23 cellular contexts compared by ENCODE assay signal in genomic region chr12:58034712-58035111, GRCh38.
DNase-seq lines count a peak whose midpoint lies in the region; FAIRE-seq and TF ChIP-seq lines count a peak whose summit lies in the region.
"Had no signal": no experiment of that assay in that cellular context is flagged by ENCODE, and none has a peak within 500 bp of the region (broad histone marks: within the 10 kb centered on the region; RNA-seq: fewer than 3 reads in every experiment).

No MANE protein-coding gene starts in this region.

- H3K4me3 ChIP-seq in PC-9 (peak overlapping the region; percentile 3; the same call in 1 of the 2 replicates), bronchial epithelial cell (ENCODE audit: low read depth, low read length) (no peak overlapping the region), esophagus squamous epithelium (no peak overlapping the region), subcutaneous abdominal adipose tissue (ENCODE audit: low read depth in 1 of 5, low read length in 5 of 5) (peak overlapping the region in 2 of 5 donors; percentile 24 to 32), testis (no peak overlapping the region), foreskin fibroblast (ENCODE audit: low read depth in 1 of 2, low read length in 2 of 2) (no peak overlapping the region)
- H3K4me3 ChIP-seq: GM12878, K562, Peyer's patch had no signal

- no peaks in the 10 kb centered on the region for H3K79me2 ChIP-seq in PC-9 (ENCODE audit: low read depth)

- H3K27me3 ChIP-seq in PC-9 (ENCODE audit: insufficient read depth, low read depth) (no peaks in the 10 kb centered on the region), bronchial epithelial cell (ENCODE audit: control insufficient read depth, insufficient read depth, low read length) (no peaks in the 10 kb centered on the region), esophagus squamous epithelium (no peaks in the 10 kb centered on the region), subcutaneous abdominal adipose tissue (ENCODE audit: control insufficient read depth in 5 of 5, insufficient read depth in 4 of 5, low read length in 5 of 5) (no peaks in the 10 kb centered on the region), testis (no peaks in the 10 kb centered on the region)
- H3K27me3 ChIP-seq: Peyer's patch had no signal

- WGBS in esophagus squamous epithelium, 2 donors = 11% methylated on average over 1 of the region's 1 CpG
- 8 to 38% methylated on average over 1 of the region's 1 CpG for WGBS in testis, 2 donors

- H3F3A ChIP-seq in PC-9 (ENCODE audit: insufficient read depth, low read depth) = peaks cover 17% of the 10 kb centered on the region; the same call in 1 of the 2 replicates

- H2AFZ ChIP-seq in PC-9 = peak overlapping the region; percentile 71

- POLR2A ChIA-PET in PC-9 (lab: Charles Lee; ENCODE audit: unreplicated experiment) = interaction anchor here (0.5 to 0.6 kb wide), 2 partner anchors 52 to 57 kb away, joined by 3 to 5 read pairs; no protein-coding TSS in a partner anchor

- H3K9me2 ChIP-seq in PC-9 (ENCODE audit: insufficient read depth) = no peaks in the 10 kb centered on the region
- H3K9me2 ChIP-seq: SK-N-SH had no signal

- H3K27ac ChIP-seq in PC-9 (peak overlapping the region; percentile 84), esophagus squamous epithelium (peak overlapping the region; percentile 72 to 88 (median 79)), subcutaneous abdominal adipose tissue (ENCODE audit: low read depth, low read length) (peak overlapping the region; percentile 15), testis (no peak overlapping the region)
- H3K27ac ChIP-seq: Peyer's patch had no signal

- no peak for FAIRE-seq in bronchial epithelial cell (lab: Jason Lieb, UNC)
- FAIRE-seq: GM12878, HepG2, K562 had no signal

- peak overlapping the region; percentile 81 for H3K4me2 ChIP-seq in PC-9
- H3K4me2 ChIP-seq: SK-N-SH had no signal

- H3K36me3 ChIP-seq in PC-9 (ENCODE audit: low read depth) (no peaks in the 10 kb centered on the region), bronchial epithelial cell (ENCODE audit: control insufficient read depth, insufficient read depth, low read length) (no peaks in the 10 kb centered on the region), esophagus squamous epithelium (no peaks in the 10 kb centered on the region), subcutaneous abdominal adipose tissue (ENCODE audit: control insufficient read depth in 5 of 5, insufficient read depth in 5 of 5, low read length in 5 of 5) (no peaks in the 10 kb centered on the region), testis (ENCODE audit: low read depth, missing control alignments) (no peaks in the 10 kb centered on the region)
- H3K36me3 ChIP-seq: Peyer's patch had no signal

- TF ChIP-seq CTCF in PC-9 (conservative IDR thresholded peaks at IDR 0.05) = no peak
- TF ChIP-seq CTCF in bronchial epithelial cell (IDR thresholded peaks at IDR 0.05; ENCODE audit: insufficient read depth, low read length, severe bottlenecking) = no peak
- TF ChIP-seq CTCF in esophagus squamous epithelium (IDR thresholded peaks at IDR 0.05) = no peak
- no peak for TF ChIP-seq CTCF in testis (IDR thresholded peaks at IDR 0.05)
- TF ChIP-seq CTCF in foreskin fibroblast (IDR thresholded peaks at IDR 0.05; ENCODE audit: low read depth, low read length) = no peak

- DNase-seq in PC-9 (peak; percentile 27 to 71), bronchial epithelial cell (ENCODE audit: low read depth) (peak; percentile 33), esophagus squamous epithelium (lab: John Stamatoyannopoulos, UW) (no peak), pons (ENCODE audit: low spot score) (no peak), COLO829 (ENCODE audit: low spot score) (no peak), testis (no peak), foreskin fibroblast (no peak)
- DNase-seq: Caco-2; CD4-positive, alpha-beta T cell; DND-41; H9; HFFc6; NCI-H1092 treated with DMSO at 0.1 percent for 48 hours; NCI-H1436 treated with DMSO at 0.1 percent for 48 hours; NCI-H2029; NCI-H510A treated with DMSO at 0.1 percent for 48 hours; NCI-H748 treated with DMSO at 0.1 percent for 48 hours; Peyer's patch; SK-N-SH had no signal

- no peak for TF ChIP-seq POLR2A in esophagus squamous epithelium (IDR thresholded peaks at IDR 0.05)
- no peak for TF ChIP-seq POLR2A in testis (IDR thresholded peaks at IDR 0.05)

- H3K9me3 ChIP-seq in PC-9 (ENCODE audit: insufficient read depth, low read depth) (peaks cover 23% of the 10 kb centered on the region; the same call in 1 of the 2 replicates), esophagus squamous epithelium (peaks cover 0 to 36% (median 27%) of the 10 kb centered on the region in 3 donors), subcutaneous abdominal adipose tissue (ENCODE audit: control insufficient read depth in 5 of 5, low read length in 5 of 5) (peaks cover 6 to 30% (median 22%) of the 10 kb centered on the region in 5 donors), testis (no peaks in the 10 kb centered on the region)
- H3K9me3 ChIP-seq: Peyer's patch, SK-N-SH had no signal

- CTCF ChIA-PET in PC-9 (lab: Charles Lee) = interaction anchor here (0.9 kb wide), 1 partner anchor 11 kb away, joined by 3 read pairs; no protein-coding TSS in a partner anchor

- intact Hi-C loops in PC-9 (cut with micrococcal nuclease; ENCODE audit: unreplicated experiment) = no loop called here
- intact Hi-C loops in esophagus squamous epithelium (cut with DNase I) = no loop called here
- intact Hi-C loops in testis (cut with DNase I; ENCODE audit: low total_unique reads) = no loop called here

- no peak overlapping the region for H3K9ac ChIP-seq in subcutaneous abdominal adipose tissue (ENCODE audit: low read length in 5 of 5)
- H3K9ac ChIP-seq: SK-N-SH had no signal

- no TSS peak for BruUV-seq in PC-9 (replicated peaks; lab: Mats Ljungman, UMichigan)

- no peaks in the 10 kb centered on the region for H4K20me1 ChIP-seq in PC-9 (ENCODE audit: insufficient read depth)

- H3K4me1 ChIP-seq in PC-9 (replicated peaks; ENCODE audit: insufficient read depth) (peaks cover 24% of the 10 kb centered on the region), esophagus squamous epithelium (peaks cover 12 to 53% (median 15%) of the 10 kb centered on the region in 3 donors), subcutaneous abdominal adipose tissue (ENCODE audit: control insufficient read depth in 5 of 5, insufficient read depth in 5 of 5, low read length in 5 of 5) (peaks cover 0 to 17% (median 17%) of the 10 kb centered on the region in 5 donors), testis (no peaks in the 10 kb centered on the region)
- H3K4me1 ChIP-seq: Caco-2, Peyer's patch had no signal

Comparison
In these comparisons a context has a peak if more than half of its experiments do, and no peak if none do; other contexts are left out.
1. DNase-seq: peak in PC-9 (2 of 2) and bronchial epithelial cell (single experiment); none in esophagus squamous epithelium (single experiment), pons (single experiment), COLO829 (single experiment), testis (single experiment) and foreskin fibroblast (0 of 2).
2. H3K27ac ChIP-seq: peak in PC-9 (single experiment), esophagus squamous epithelium (4 of 4) and subcutaneous abdominal adipose tissue (single experiment); none in testis (0 of 2).